In genomic region chr11:28139848-28140415, GRCh38 we compare ENCODE assay signal across 24 cellular contexts. TPM values are rescaled to one million over a fixed set of nuclear protein-coding genes. Genes with fewer than 3 reads are reported as not detected.
A peak's percentile ranks its signal among the peaks of the same experiment; 100 is the strongest.
DNase-seq lines count a peak whose midpoint lies in the region; ATAC-seq, FAIRE-seq and TF ChIP-seq lines count a peak whose summit lies in the region.
"Had no signal": no experiment of that assay in that cellular context is flagged by ENCODE, and none has a peak within 500 bp of the region (broad histone marks: within the 10 kb centered on the region; RNA-seq: fewer than 3 reads in every experiment).

No MANE protein-coding gene starts in this region.

- in situ Hi-C loops in KBM-7 (cut with MboI; ENCODE audit: low pct_unique_long_range_greater_than_20kb, low sequenced_read_pairs): no loop called here

- H4K91ac ChIP-seq in trophoblast cell (ENCODE audit: low read depth, low read length): no peak overlapping the region

- H3K27me3 Mint-ChIP-seq in endodermal cell (ENCODE audit: insufficient read depth): no peaks in the 10 kb centered on the region
- no peaks in the 10 kb centered on the region for H3K27me3 Mint-ChIP-seq in CD4-positive, alpha-beta T cell
- H3K27me3 Mint-ChIP-seq: CD4-positive, CD25-positive, alpha-beta regulatory T cell; IgD-negative memory B cell had no signal

- peak; percentile 44 for FAIRE-seq in HTR-8/SVneo (lab: Jason Lieb, UNC)
- no peak for FAIRE-seq in urothelium cell line (lab: Jason Lieb, UNC)
- FAIRE-seq: GM12878, RCC 7860 had no signal

- H3K4me3 Mint-ChIP-seq in endodermal cell: no peak overlapping the region
- H3K4me3 Mint-ChIP-seq in CD4-positive, alpha-beta T cell: no peak overlapping the region
- H3K4me3 Mint-ChIP-seq: CD4-positive, CD25-positive, alpha-beta regulatory T cell; GM23338 had no signal

- H3K4me1 Mint-ChIP-seq in endodermal cell: no peaks in the 10 kb centered on the region
- no peaks in the 10 kb centered on the region for H3K4me1 Mint-ChIP-seq in CD4-positive, alpha-beta T cell (ENCODE audit: low read depth)
- H3K4me1 Mint-ChIP-seq: GM23338 had no signal

- no peak for ATAC-seq in CD4-positive, alpha-beta T cell (ENCODE audit: poor library complexity)
- ATAC-seq in HG03469 (IDR thresholded peaks at IDR 0.05; ENCODE audit: unreplicated experiment): no peak
- ATAC-seq: GM12878, GM23338, Right ventricle myocardium inferior had no signal

- H3K27me3 ChIP-seq in endodermal cell (ENCODE audit: control insufficient read depth, insufficient read depth, low read length, poor library complexity, severe bottlenecking) (no peaks in the 10 kb centered on the region), trophoblast cell (ENCODE audit: insufficient read depth, low read length) (no peaks in the 10 kb centered on the region)
- H3K27me3 ChIP-seq in CD4-positive, alpha-beta T cell (ENCODE audit: control insufficient read depth, insufficient read depth, low read length): no peaks in the 10 kb centered on the region
- H3K27me3 ChIP-seq: MG63, SJSA1 had no signal

- H3K4me3 ChIP-seq in endodermal cell (ENCODE audit: low read length): peak overlapping the region; percentile 10
- peak overlapping the region; percentile 53 for H3K4me3 ChIP-seq in trophoblast cell (ENCODE audit: low read depth, low read length)
- H3K4me3 ChIP-seq: GM12878, GM23338, MG63, SJSA1 had no signal

- peaks cover 60% of the 10 kb centered on the region for H3K9me3 Mint-ChIP-seq in endodermal cell
- H3K9me3 Mint-ChIP-seq in CD4-positive, alpha-beta T cell: peaks cover 5% of the 10 kb centered on the region

- no peak overlapping the region for H3K4me2 ChIP-seq in trophoblast cell (ENCODE audit: low read length)
- H3K4me2 ChIP-seq: GM23338 had no signal

- H3K27ac ChIP-seq in endodermal cell (ENCODE audit: low read depth, low read length): no peak overlapping the region
- no peak overlapping the region for H3K27ac ChIP-seq in trophoblast cell (ENCODE audit: low read depth, low read length)
- H3K27ac ChIP-seq in CD4-positive, alpha-beta T cell (ENCODE audit: low read depth, low read length): no peak overlapping the region
- H3K27ac ChIP-seq: SJSA1 had no signal

- H4K8ac ChIP-seq in trophoblast cell (ENCODE audit: low read depth, low read length): no peak overlapping the region

- H3K9me3 ChIP-seq in endodermal cell (ENCODE audit: control insufficient read depth, low read length) (peaks cover 63% of the 10 kb centered on the region), trophoblast cell (ENCODE audit: insufficient read depth, low read depth, low read length) (peaks cover 12% of the 10 kb centered on the region)
- H3K9me3 ChIP-seq in CD4-positive, alpha-beta T cell (ENCODE audit: control insufficient read depth, low read length): peaks cover 31% of the 10 kb centered on the region

- H3K79me1 ChIP-seq in trophoblast cell (ENCODE audit: low read length): no peaks in the 10 kb centered on the region

- H3K79me2 ChIP-seq in trophoblast cell (ENCODE audit: control insufficient read depth, insufficient read depth, low read length, poor library complexity): no peaks in the 10 kb centered on the region

- no peak overlapping the region for H2BK120ac ChIP-seq in trophoblast cell (ENCODE audit: insufficient read depth, low read length, poor library complexity)

- H3K4ac ChIP-seq in trophoblast cell (ENCODE audit: low read depth, low read length): no peak overlapping the region

- no peak overlapping the region for H2BK12ac ChIP-seq in trophoblast cell (ENCODE audit: low read length)

- POLR2A ChIA-PET in CD4-positive, alpha-beta T cell (lab: Charles Lee): no interaction called here

- peaks cover 63% of the 10 kb centered on the region for H3K36me3 Mint-ChIP-seq in endodermal cell (ENCODE audit: low read depth)
- H3K36me3 Mint-ChIP-seq in CD4-positive, alpha-beta T cell (ENCODE audit: low read depth): peaks cover 87% of the 10 kb centered on the region

- H3K36me3 ChIP-seq in endodermal cell (ENCODE audit: control insufficient read depth, insufficient read depth, low read length) (peaks cover 26% of the 10 kb centered on the region), trophoblast cell (ENCODE audit: control insufficient read depth in 1 of 2, insufficient read depth in 2 of 2, low read length in 2 of 2) (peaks cover 3 to 10% of the 10 kb centered on the region in 2 experiments)

- no peak overlapping the region for H3K18ac ChIP-seq in trophoblast cell (ENCODE audit: low read length)

- intact Hi-C loops in CD4-positive, alpha-beta T cell (cut with DNase I, micrococcal nuclease): no loop called here

- H3K14ac ChIP-seq in trophoblast cell (ENCODE audit: low read length): no peak overlapping the region

- no peak overlapping the region for H2AK5ac ChIP-seq in trophoblast cell (ENCODE audit: low read length)

- 97% methylated on average over 5 of the region's 5 CpGs; no CpG with 5 or more reads in 1 of the 2 experiments for WGBS in endodermal cell (ENCODE audit: insufficient coverage in 1 of 2, insufficient read length in 1 of 2), 2 experiments
- WGBS in trophoblast cell (ENCODE audit: extremely low coverage, insufficient coverage, insufficient read length): no CpG with 5 or more reads among the region's 5 CpGs

- H3K23ac ChIP-seq in trophoblast cell (ENCODE audit: low read length): no peak overlapping the region

- H2BK5ac ChIP-seq in trophoblast cell (ENCODE audit: low read depth, low read length, poor library complexity): no peak overlapping the region

- no peak overlapping the region for H2AFZ ChIP-seq in trophoblast cell (ENCODE audit: insufficient read depth, low read length, poor library complexity)
- H2AFZ ChIP-seq: GM23338 had no signal

- TF ChIP-seq CTCF in endodermal cell (conservative IDR thresholded peaks at IDR 0.05): no peak
- no peak for TF ChIP-seq CTCF in CD4-positive, alpha-beta T cell (IDR thresholded peaks at IDR 0.05)

- H4K12ac ChIP-seq in trophoblast cell (ENCODE audit: low read depth, low read length): no peak overlapping the region

- DNase-seq in HTR-8/SVneo (ENCODE audit: insufficient read length, low spot score): no peak
- peak; percentile 3 for DNase-seq in KBM-7
- DNase-seq in endodermal cell: no peak
- no peak for DNase-seq in trophoblast cell
- no peak for DNase-seq in CD4-positive, alpha-beta T cell
- DNase-seq in urothelium cell line (ENCODE audit: low spot score): no peak
- DNase-seq: CD4-positive, CD25-positive, alpha-beta regulatory T cell; COR-L47; DMS79 treated with DMSO at 0.1 percent for 48 hours; Kasumi-1; MG63; NCI-H1417; NCI-H1694 treated with DMSO at 0.1 percent for 48 hours; NCI-H2081 treated with DMSO at 0.1 percent for 48 hours; NCI-H2171 treated with DMSO at 0.1 percent for 48 hours; NCI-H524 treated with DMSO at 0.1 percent for 48 hours; OCI-M1 had no signal

- H3K4me1 ChIP-seq in endodermal cell (ENCODE audit: control insufficient read depth, insufficient read depth, low read length): no peaks in the 10 kb centered on the region
- H3K4me1 ChIP-seq in trophoblast cell (ENCODE audit: control insufficient read depth in 1 of 2, insufficient read depth in 2 of 2, low read length in 2 of 2): no peaks in the 10 kb centered on the region

- H3K27ac Mint-ChIP-seq in endodermal cell: no peak overlapping the region
- no peak overlapping the region for H3K27ac Mint-ChIP-seq in CD4-positive, alpha-beta T cell
- H3K27ac Mint-ChIP-seq: CD4-positive, CD25-positive, alpha-beta regulatory T cell; GM23338 had no signal

- CTCF ChIA-PET in CD4-positive, alpha-beta T cell (lab: Charles Lee): no interaction called here

- H3K9ac ChIP-seq in endodermal cell (ENCODE audit: extremely low read depth, low read length, poor library complexity, severe bottlenecking) (no peak overlapping the region), trophoblast cell (ENCODE audit: low read length) (no peak overlapping the region)

RNA-seq across cellular contexts. Expression of gene METTL15, which starts 31.7 kb away (rescaled TPM):
- 10 to 100 TPM; 17.1 to 20.4 TPM for total RNA-seq in endodermal cell
- polyA plus RNA-seq in endodermal cell (2013, experiment 1 of 2): 10.7 TPM
- polyA plus RNA-seq in endodermal cell (2013, experiment 2 of 2): 13.1 TPM
- 5.1 and 6.1 TPM in 2 replicates for polyA plus RNA-seq in trophoblast cell (2013)
- total RNA-seq in CD4-positive, alpha-beta T cell: 1 to 10 TPM; 3.5 to 4.4 TPM

RNA-seq across cellular contexts. Expression of gene KIF18A, which starts 32.0 kb away (rescaled TPM):
- total RNA-seq in endodermal cell: 10 to 100 TPM; 17.7 to 24.4 TPM
- 24.4 TPM for polyA plus RNA-seq in endodermal cell (2013, experiment 1 of 2)
- 29.5 TPM for polyA plus RNA-seq in endodermal cell (2013, experiment 2 of 2)
- polyA plus RNA-seq in trophoblast cell (2013): 8.5 and 9.5 TPM in 2 replicates
- 1 to 10 TPM; 3.4 to 5.3 TPM for total RNA-seq in CD4-positive, alpha-beta T cell
